In genomic region chr11:66316849-66317251, GRCh38 we compare ENCODE assay signal across 8 cellular contexts. TPM values are rescaled to one million over a fixed set of nuclear protein-coding genes. Genes with fewer than 3 reads are reported as not detected.
A peak's percentile ranks its signal among the peaks of the same experiment; 100 is the strongest.
DNase-seq lines count a peak whose midpoint lies in the region; ATAC-seq and TF ChIP-seq lines count a peak whose summit lies in the region.

Gene CD248 (minus strand): TSS chr11:66317044. CDS start chr11:66317027, 17 bp downstream.

- H3K9ac ChIP-seq in iPS-15b (ENCODE audit: low read depth, low read length): no peak within 1 kb of the TSS

- H3K27me3 ChIP-seq in iPS-15b (ENCODE audit: control insufficient read depth, insufficient read depth, low read length) (peaks cover 2% of the 10 kb centered on the region), Caco-2 (replicated peaks; ENCODE audit: control insufficient read depth, insufficient read depth, low read length) (no peaks in the 10 kb centered on the region)

- no peaks in the 10 kb centered on the region for H3K36me3 ChIP-seq in iPS-15b (ENCODE audit: control insufficient read depth, insufficient read depth, low read length)
- H3K36me3 ChIP-seq in Caco-2 (ENCODE audit: control insufficient read depth, insufficient read depth, low read length): no peaks in the 10 kb centered on the region

- peaks cover 1% of the 10 kb centered on the region for H3K36me3 Mint-ChIP-seq in activated naive CD8-positive, alpha-beta T cell treated with anti-CD3 and anti-CD28 coated beads, Interleukin-2, amount 50 U/mL, for 24 hours (ENCODE audit: low read depth)
- peaks cover 14% of the 10 kb centered on the region for H3K36me3 Mint-ChIP-seq in Caco-2 (ENCODE audit: insufficient read depth, unreplicated experiment)

- POLR2A ChIA-PET in Caco-2 (lab: Charles Lee): interaction anchor here (0.6 kb wide), 1 partner anchor 25 kb away, joined by 3 read pairs; no protein-coding TSS in a partner anchor

- peak within 1 kb of the TSS; percentile 13 for H3K4me3 ChIP-seq in iPS-15b (ENCODE audit: low read depth, low read length)
- no peak within 1 kb of the TSS for H3K4me3 ChIP-seq in Caco-2 (ENCODE audit: low read depth, low read length)

- H3K9me3 ChIP-seq in iPS-15b (ENCODE audit: control insufficient read depth, insufficient read depth, low read length) (no peaks in the 10 kb centered on the region), Caco-2 (peaks cover 11% of the 10 kb centered on the region; the same call in 1 of the 2 replicates)

- CTCF ChIA-PET in Caco-2 (lab: Charles Lee): interaction anchor here (0.6 kb wide), 1 partner anchor 14 kb away, joined by 3 read pairs; no protein-coding TSS in a partner anchor

- no peaks in the 10 kb centered on the region for H3K27me3 Mint-ChIP-seq in activated naive CD8-positive, alpha-beta T cell treated with anti-CD3 and anti-CD28 coated beads, Interleukin-2, amount 50 U/mL, for 24 hours
- H3K27me3 Mint-ChIP-seq in Caco-2 (ENCODE audit: insufficient read depth, unreplicated experiment): no peaks in the 10 kb centered on the region

- no TSS peak for BruUV-seq in Caco-2 (replicated peaks; lab: Mats Ljungman, UMichigan)

- peaks cover 13% of the 10 kb centered on the region for H3K4me1 ChIP-seq in iPS-15b (ENCODE audit: control insufficient read depth, insufficient read depth, low read length)
- H3K4me1 ChIP-seq in Caco-2: peaks cover 31% of the 10 kb centered on the region

- H3K4me3 Mint-ChIP-seq in activated naive CD8-positive, alpha-beta T cell treated with anti-CD3 and anti-CD28 coated beads, Interleukin-2, amount 50 U/mL, for 24 hours: peak within 1 kb of the TSS; percentile 78
- H3K4me3 Mint-ChIP-seq in Caco-2 (ENCODE audit: unreplicated experiment): no peak within 1 kb of the TSS

- H3K27ac Mint-ChIP-seq in activated naive CD8-positive, alpha-beta T cell treated with anti-CD3 and anti-CD28 coated beads, Interleukin-2, amount 50 U/mL, for 24 hours: peak within 1 kb of the TSS; percentile 94
- no peak within 1 kb of the TSS for H3K27ac Mint-ChIP-seq in Caco-2 (ENCODE audit: unreplicated experiment)

- intact Hi-C loops in Caco-2 (cut with micrococcal nuclease; ENCODE audit: unreplicated experiment): no loop called here

- H3K4me1 Mint-ChIP-seq in activated naive CD8-positive, alpha-beta T cell treated with anti-CD3 and anti-CD28 coated beads, Interleukin-2, amount 50 U/mL, for 24 hours: peaks cover 65% of the 10 kb centered on the region
- H3K4me1 Mint-ChIP-seq in Caco-2 (ENCODE audit: low read depth, unreplicated experiment): peaks cover 13% of the 10 kb centered on the region

- DNase-seq in HCEC 1CT (peak; percentile 71), SIG-M5 treated with dmso at 0.1 percent for 504 hours (lab: John Stamatoyannopoulos, UW; ENCODE audit: unreplicated experiment) (no peak), Caco-2 (no peak)
- peak; percentile 34 for DNase-seq in activated naive CD8-positive, alpha-beta T cell treated with anti-CD3 and anti-CD28 coated beads, Interleukin-2, amount 50 U/mL, for 24 hours
- peak; percentile 36 for DNase-seq in stimulated activated CD8-positive, alpha-beta memory T cell treated with anti-CD3 and anti-CD28 coated beads, Interleukin-4, amount 100 ng/mL, for 48 hours

- no peak for TF ChIP-seq CTCF in Caco-2 (IDR thresholded peaks at IDR 0.05; ENCODE audit: insufficient read depth in 1 of 2, low read depth in 1 of 2, low read length in 1 of 2, severe bottlenecking in 1 of 2, unreplicated experiment in 1 of 2)

- no peaks in the 10 kb centered on the region for H3K9me3 Mint-ChIP-seq in activated naive CD8-positive, alpha-beta T cell treated with anti-CD3 and anti-CD28 coated beads, Interleukin-2, amount 50 U/mL, for 24 hours
- peaks cover 15% of the 10 kb centered on the region for H3K9me3 Mint-ChIP-seq in Caco-2 (ENCODE audit: unreplicated experiment)

- ATAC-seq in activated naive CD8-positive, alpha-beta T cell treated with anti-CD3 and anti-CD28 coated beads, Interleukin-2, amount 50 U/mL, for 24 hours: no peak
- ATAC-seq in GM19035 (IDR thresholded peaks at IDR 0.05; ENCODE audit: unreplicated experiment) (no peak), GM21367 (IDR thresholded peaks at IDR 0.05; ENCODE audit: unreplicated experiment) (no peak)

RNA-seq across cellular contexts. Expression of gene CD248, which starts in this region (rescaled TPM):
- total RNA-seq in Caco-2 (2022): 0.27 TPM in 1 of 2 replicates, not detected in the other

Comparison
In these comparisons a context has a peak if more than half of its experiments do, and no peak if none do; other contexts are left out.
1. DNase-seq: peak in HCEC 1CT (single experiment), activated naive CD8-positive, alpha-beta T cell treated with anti-CD3 and anti-CD28 coated beads, Interleukin-2, amount 50 U/mL, for 24 hours (single experiment) and stimulated activated CD8-positive, alpha-beta memory T cell treated with anti-CD3 and anti-CD28 coated beads, Interleukin-4, amount 100 ng/mL, for 48 hours (single experiment); none in SIG-M5 treated with dmso at 0.1 percent for 504 hours (single experiment) and Caco-2 (0 of 2).